Comparison of ENCODE assay signal across 8 cellular contexts in genomic region chr14:22002860-22003284, GRCh38.
A peak's percentile ranks its signal among the peaks of the same experiment; 100 is the strongest.
DNase-seq lines count a peak whose midpoint lies in the region; ATAC-seq and TF ChIP-seq lines count a peak whose summit lies in the region.

No MANE protein-coding gene starts in this region.

- H3K27me3 ChIP-seq in SK-N-SH (ENCODE audit: insufficient read depth): no peaks in the 10 kb centered on the region

- POLR2A ChIA-PET in SK-N-SH (lab: Yijun Ruan, JAX): no interaction called here

- no peaks in the 10 kb centered on the region for H3K79me2 ChIP-seq in SK-N-SH (ENCODE audit: insufficient read depth)

- no peak overlapping the region for H3K4me3 ChIP-seq in SK-N-SH (ENCODE audit: low read depth in 2 of 2, low read length in 1 of 2)

- H3K4me1 ChIP-seq in SK-N-SH (ENCODE audit: control insufficient read depth in 1 of 2, insufficient read depth in 2 of 2, low read depth in 1 of 2, low read length in 1 of 2): no peaks in the 10 kb centered on the region

- 0 out of 2 replicates have a peak overlapping the region, but pooled peaks have one; percentile 56 for H2AFZ ChIP-seq in SK-N-SH (ENCODE audit: low read depth)

- TF ChIP-seq CTCF in GM12872 (IDR thresholded peaks at IDR 0.05; ENCODE audit: insufficient read depth, low read depth, low read length) (peak; percentile 72), SK-N-SH (IDR thresholded peaks at IDR 0.05) (peak; percentile 54)

- H3K9me2 ChIP-seq in SK-N-SH: no peaks in the 10 kb centered on the region

- H3K36me3 ChIP-seq in SK-N-SH (replicated peaks in 1 of 2; ENCODE audit: control insufficient read depth in 1 of 2, insufficient read depth in 2 of 2, low read length in 1 of 2): no peaks in the 10 kb centered on the region

- no peaks in the 10 kb centered on the region for H3K36me3 Mint-ChIP-seq in natural killer cell treated with Interleukin-12 subunit alpha and Interleukin-12 subunit beta and Interleukin-15 and Interleukin-18, amount 100 ng/mL, for 72 hours

- peak; percentile 61 to 81 for ATAC-seq in natural killer cell treated with Interleukin-12 subunit alpha and Interleukin-12 subunit beta and Interleukin-15 and Interleukin-18, amount 100 ng/mL, for 72 hours
- ATAC-seq in GM19035 (IDR thresholded peaks at IDR 0.05; ENCODE audit: unreplicated experiment): no peak
- ATAC-seq in HG03025 (IDR thresholded peaks at IDR 0.05; ENCODE audit: low FRiP score, unreplicated experiment): no peak

- no peak overlapping the region for H3K27ac ChIP-seq in SK-N-SH (ENCODE audit: low read depth in 2 of 2, low read length in 1 of 2)

- H3K27ac Mint-ChIP-seq in natural killer cell treated with Interleukin-12 subunit alpha and Interleukin-12 subunit beta and Interleukin-15 and Interleukin-18, amount 100 ng/mL, for 72 hours: peak overlapping the region; percentile 19 to 72

- no peak for TF ChIP-seq RAD21 in SK-N-SH (IDR thresholded peaks at IDR 0.05; ENCODE audit: low read length)

- DNase-seq in SK-N-SH (no peak), SK-N-DZ (ENCODE audit: low spot score) (no peak), HK-2 (ENCODE audit: unreplicated experiment) (no peak)
- peak; percentile 74 for DNase-seq in activated naive CD4-positive, alpha-beta T cell treated with anti-CD3 and anti-CD28 coated beads, Interleukin-2, amount 50 U/mL, for 16 hours
- DNase-seq in natural killer cell treated with Interleukin-12 subunit alpha and Interleukin-12 subunit beta and Interleukin-15 and Interleukin-18, amount 100 ng/mL, for 72 hours (ENCODE audit: low spot score): no peak

- CTCF ChIA-PET in SK-N-SH (lab: Yijun Ruan, JAX): interaction anchor here (0.9 to 2.8 kb wide), 3 partner anchors 25 to 110 kb away, joined by 3 to 16 read pairs (median 3); no protein-coding TSS in a partner anchor

- no peak overlapping the region for H3K4me2 ChIP-seq in SK-N-SH

- H3F3A ChIP-seq in SK-N-SH (replicated peaks; ENCODE audit: insufficient read depth): no peaks in the 10 kb centered on the region

- no peaks in the 10 kb centered on the region for H3K9me3 ChIP-seq in SK-N-SH

- H3K9ac ChIP-seq in SK-N-SH: no peak overlapping the region

- no peak for TF ChIP-seq EP300 in SK-N-SH (IDR thresholded peaks at IDR 0.05; ENCODE audit: borderline replicate concordance in 1 of 2, low read depth in 1 of 2, low read length in 1 of 2)

- peaks cover 0 to 7% of the 10 kb centered on the region in 2 donors for H3K27me3 Mint-ChIP-seq in natural killer cell treated with Interleukin-12 subunit alpha and Interleukin-12 subunit beta and Interleukin-15 and Interleukin-18, amount 100 ng/mL, for 72 hours

- H3K4me1 Mint-ChIP-seq in natural killer cell treated with Interleukin-12 subunit alpha and Interleukin-12 subunit beta and Interleukin-15 and Interleukin-18, amount 100 ng/mL, for 72 hours (ENCODE audit: low read depth in 2 of 2): peaks cover 17 to 21% of the 10 kb centered on the region in 2 donors

- WGBS in SK-N-SH (ENCODE audit: low lambda C conversion rate): 3% methylated on average over 10 of the region's 10 CpGs

- peak overlapping the region; percentile 30 for H3K4me3 Mint-ChIP-seq in natural killer cell treated with Interleukin-12 subunit alpha and Interleukin-12 subunit beta and Interleukin-15 and Interleukin-18, amount 100 ng/mL, for 72 hours

- no peaks in the 10 kb centered on the region for H3K9me3 Mint-ChIP-seq in natural killer cell treated with Interleukin-12 subunit alpha and Interleukin-12 subunit beta and Interleukin-15 and Interleukin-18, amount 100 ng/mL, for 72 hours

- no peaks in the 10 kb centered on the region for H4K20me1 ChIP-seq in SK-N-SH (ENCODE audit: insufficient read depth)

TF ChIP-seq in SK-N-SH, 30 proteins besides CTCF, POLR2A, EP300 and RAD21:
- TF ChIP-seq MEF2A (IDR thresholded peaks at IDR 0.05; ENCODE audit: borderline replicate concordance, low read depth) (no peak), JUND (IDR thresholded peaks at IDR 0.05) (no peak), PBX3 (IDR thresholded peaks at IDR 0.05) (no peak)

Comparison
In these comparisons a context has a peak if more than half of its experiments do, and no peak if none do; other contexts are left out.
1. ATAC-seq: peak in natural killer cell treated with Interleukin-12 subunit alpha and Interleukin-12 subunit beta and Interleukin-15 and Interleukin-18, amount 100 ng/mL, for 72 hours (2 of 2); none in GM19035 (single experiment) and HG03025 (single experiment).